In genomic region chr11:117843666-117844484, GRCh38 we compare ENCODE assay signal across 8 cellular contexts. TPM values are rescaled to one million over a fixed set of nuclear protein-coding genes. Genes with fewer than 3 reads are reported as not detected.
DNase-seq lines count a peak whose midpoint lies in the region; ATAC-seq and TF ChIP-seq lines count a peak whose summit lies in the region.

No MANE protein-coding gene starts in this region.

- no peak overlapping the region for H3K27ac ChIP-seq in CD8-positive, alpha-beta memory T cell (ENCODE audit: low read depth, low read length)
- H3K27ac ChIP-seq in Panc1 (ENCODE audit: low read length) (no peak overlapping the region), stomach smooth muscle (ENCODE audit: low read length) (no peak overlapping the region)

- ATAC-seq in HG03135 (IDR thresholded peaks at IDR 0.05; ENCODE audit: unreplicated experiment) (peak; percentile 62), Panc1 (peak; percentile 90)

- peaks cover 8% of the 10 kb centered on the region for H3K4me1 ChIP-seq in CD8-positive, alpha-beta memory T cell (ENCODE audit: insufficient read depth, low read length)
- H3K4me1 ChIP-seq in Panc1 (ENCODE audit: control insufficient read depth, insufficient read depth, low read length), result no peaks in the 10 kb centered on the region
- peaks cover 12% of the 10 kb centered on the region for H3K4me1 ChIP-seq in stomach smooth muscle (ENCODE audit: control insufficient read depth, insufficient read depth, low read length)

- no peaks in the 10 kb centered on the region for H3K36me3 Mint-ChIP-seq in CD8-positive, alpha-beta memory T cell
- H3K36me3 Mint-ChIP-seq in activated T-helper 1 cell treated with anti-CD3 and anti-CD28 coated beads, Interleukin-12 subunit alpha, Interleukin-12 subunit beta, Interleukin-2, Interleukin-4 antibody, amounts not matched to agents 30 ng/mL and 10 ng/mL and 1 ng/mL, durations not matched to agents 14 hours and 24 hours and 36 hours (ENCODE audit: low read depth), result no peaks in the 10 kb centered on the region
- peaks cover 9% of the 10 kb centered on the region for H3K36me3 Mint-ChIP-seq in neural crest cell (ENCODE audit: low read depth)

- intact Hi-C loops in Panc1 (cut with micrococcal nuclease; ENCODE audit: unreplicated experiment), result loop anchor here (1.0 kb wide), 2 partner anchors 103 to 209 kb away; no protein-coding TSS in a partner anchor
- intact Hi-C loops in activated T-helper 1 cell treated with anti-CD3 and anti-CD28 coated beads, Interleukin-12 subunit alpha, Interleukin-12 subunit beta, Interleukin-2, Interleukin-4 antibody, amounts not matched to agents 30 ng/mL and 10 ng/mL and 1 ng/mL, durations not matched to agents 14 hours and 24 hours and 36 hours (cut with micrococcal nuclease), result loop anchor here (1.0 to 5.0 kb wide), 4 partner anchors 37 to 209 kb away; no protein-coding TSS in a partner anchor

- H3K4me3 Mint-ChIP-seq in CD8-positive, alpha-beta memory T cell, result no peak overlapping the region
- H3K4me3 Mint-ChIP-seq in activated T-helper 1 cell treated with anti-CD3 and anti-CD28 coated beads, Interleukin-12 subunit alpha, Interleukin-12 subunit beta, Interleukin-2, Interleukin-4 antibody, amounts not matched to agents 30 ng/mL and 10 ng/mL and 1 ng/mL, durations not matched to agents 14 hours and 24 hours and 36 hours, result no peak overlapping the region
- no peak overlapping the region for H3K4me3 Mint-ChIP-seq in neural crest cell

- peaks cover 2 to 9% (median 4%) of the 10 kb centered on the region in 3 donors for H3K4me1 Mint-ChIP-seq in CD8-positive, alpha-beta memory T cell
- H3K4me1 Mint-ChIP-seq in activated T-helper 1 cell treated with anti-CD3 and anti-CD28 coated beads, Interleukin-12 subunit alpha, Interleukin-12 subunit beta, Interleukin-2, Interleukin-4 antibody, amounts not matched to agents 30 ng/mL and 10 ng/mL and 1 ng/mL, durations not matched to agents 14 hours and 24 hours and 36 hours (ENCODE audit: low read depth), result no peaks in the 10 kb centered on the region
- no peaks in the 10 kb centered on the region for H3K4me1 Mint-ChIP-seq in neural crest cell

- in situ Hi-C loops in Panc1 (cut with HindIII; ENCODE audit: low pct_unique_long_range_greater_than_20kb, low sequenced_read_pairs), result no loop called here

- peaks cover 0 to 3% of the 10 kb centered on the region in 2 donors for H3K27me3 Mint-ChIP-seq in CD8-positive, alpha-beta memory T cell
- peaks cover 17% of the 10 kb centered on the region for H3K27me3 Mint-ChIP-seq in activated T-helper 1 cell treated with anti-CD3 and anti-CD28 coated beads, Interleukin-12 subunit alpha, Interleukin-12 subunit beta, Interleukin-2, Interleukin-4 antibody, amounts not matched to agents 30 ng/mL and 10 ng/mL and 1 ng/mL, durations not matched to agents 14 hours and 24 hours and 36 hours (ENCODE audit: insufficient read depth)
- no peaks in the 10 kb centered on the region for H3K27me3 Mint-ChIP-seq in neural crest cell (ENCODE audit: low read depth)

- no peaks in the 10 kb centered on the region for H3K9me3 ChIP-seq in CD8-positive, alpha-beta memory T cell (ENCODE audit: low read length)
- H3K9me3 ChIP-seq in Panc1 (ENCODE audit: control insufficient read depth, insufficient read depth, low read depth, low read length), result no peaks in the 10 kb centered on the region
- no peaks in the 10 kb centered on the region for H3K9me3 ChIP-seq in stomach smooth muscle (ENCODE audit: control insufficient read depth in 2 of 2, low read length in 2 of 2)

- TF ChIP-seq CTCF in Panc1 (IDR thresholded peaks at IDR 0.05), result peak; percentile 98
- peak; percentile 98 for TF ChIP-seq CTCF in fibroblast of mammary gland (conservative IDR thresholded peaks at IDR 0.05; ENCODE audit: control insufficient read depth, insufficient read depth, low read depth, low read length)
- TF ChIP-seq CTCF in neural crest cell (conservative IDR thresholded peaks at IDR 0.05), result peak; percentile 99

- no TSS peak for BruUV-seq in Panc1 (replicated peaks; lab: Mats Ljungman, UMichigan)

- H3K36me3 ChIP-seq in CD8-positive, alpha-beta memory T cell (ENCODE audit: insufficient read depth, low read length), result no peaks in the 10 kb centered on the region
- H3K36me3 ChIP-seq in Panc1 (ENCODE audit: control insufficient read depth, insufficient read depth, low read length) (no peaks in the 10 kb centered on the region), stomach smooth muscle (ENCODE audit: control insufficient read depth in 2 of 2, insufficient read depth in 2 of 2, low read length in 2 of 2) (peaks cover 24 to 27% of the 10 kb centered on the region in 2 donors)

- H3K9me3 Mint-ChIP-seq in CD8-positive, alpha-beta memory T cell, result peaks cover 0 to 2% (median 0%) of the 10 kb centered on the region in 5 donors
- H3K9me3 Mint-ChIP-seq in activated T-helper 1 cell treated with anti-CD3 and anti-CD28 coated beads, Interleukin-12 subunit alpha, Interleukin-12 subunit beta, Interleukin-2, Interleukin-4 antibody, amounts not matched to agents 30 ng/mL and 10 ng/mL and 1 ng/mL, durations not matched to agents 14 hours and 24 hours and 36 hours, result no peaks in the 10 kb centered on the region
- no peaks in the 10 kb centered on the region for H3K9me3 Mint-ChIP-seq in neural crest cell

- no peak overlapping the region for H3K27ac Mint-ChIP-seq in CD8-positive, alpha-beta memory T cell
- H3K27ac Mint-ChIP-seq in activated T-helper 1 cell treated with anti-CD3 and anti-CD28 coated beads, Interleukin-12 subunit alpha, Interleukin-12 subunit beta, Interleukin-2, Interleukin-4 antibody, amounts not matched to agents 30 ng/mL and 10 ng/mL and 1 ng/mL, durations not matched to agents 14 hours and 24 hours and 36 hours, result no peak overlapping the region
- H3K27ac Mint-ChIP-seq in neural crest cell (ENCODE audit: unreplicated experiment), result no peak overlapping the region

- DNase-seq in CD8-positive, alpha-beta memory T cell, result peak; percentile 64 to 87 (median 76)
- DNase-seq in Panc1 (ENCODE audit: low read depth, low spot score), result peak; percentile 54
- DNase-seq in activated T-helper 1 cell treated with anti-CD3 and anti-CD28 coated beads, Interleukin-12 subunit alpha, Interleukin-12 subunit beta, Interleukin-2, Interleukin-4 antibody, amounts not matched to agents 30 ng/mL and 10 ng/mL and 1 ng/mL, durations not matched to agents 14 hours and 24 hours and 36 hours (ENCODE audit: low spot score), result peak; percentile 63
- peak; percentile 70 for DNase-seq in fibroblast of mammary gland (ENCODE audit: low read depth)
- DNase-seq in neural crest cell (ENCODE audit: low read depth, low spot score), result peak; percentile 85
- DNase-seq in OCI-M2 (lab: John Stamatoyannopoulos, UW; ENCODE audit: unreplicated experiment), result no peak

- no peaks in the 10 kb centered on the region for H3K27me3 ChIP-seq in CD8-positive, alpha-beta memory T cell (ENCODE audit: insufficient read depth, low read length, poor library complexity, severe bottlenecking)
- H3K27me3 ChIP-seq in Panc1 (ENCODE audit: control insufficient read depth, insufficient read depth, low read length), result peaks cover 20% of the 10 kb centered on the region
- H3K27me3 ChIP-seq in stomach smooth muscle (ENCODE audit: control insufficient read depth in 1 of 2, insufficient read depth in 2 of 2, low read length in 2 of 2), result no peaks in the 10 kb centered on the region

- POLR2A ChIA-PET in CD8-positive, alpha-beta memory T cell (lab: Charles Lee), result interaction anchor here (0.6 to 1.7 kb wide), 3 partner anchors 36 to 209 kb away, joined by 3 to 8 read pairs (median 4); no protein-coding TSS in a partner anchor
- POLR2A ChIA-PET in Panc1 (lab: Charles Lee), result no interaction called here

- no peak overlapping the region for H3K4me3 ChIP-seq in CD8-positive, alpha-beta memory T cell (ENCODE audit: low read length)
- H3K4me3 ChIP-seq in Panc1 (ENCODE audit: low read depth in 2 of 2, low read length in 2 of 2), result no peak overlapping the region
- no peak overlapping the region for H3K4me3 ChIP-seq in fibroblast of mammary gland (ENCODE audit: control insufficient read depth, low read depth, low read length)
- no peak overlapping the region for H3K4me3 ChIP-seq in stomach smooth muscle (ENCODE audit: low read length in 2 of 2)

- CTCF ChIA-PET in CD8-positive, alpha-beta memory T cell (lab: Charles Lee), result interaction anchor here (0.7 to 7.1 kb wide), 23 partner anchors 10 to 327 kb away, joined by 3 to 126 read pairs (median 4); no protein-coding TSS in a partner anchor
- CTCF ChIA-PET in Panc1 (lab: Charles Lee), result interaction anchor here (0.5 to 2.2 kb wide), 7 partner anchors 16 to 209 kb away, joined by 3 to 34 read pairs (median 4); no protein-coding TSS in a partner anchor

- peak overlapping the region; percentile 31 to 36 for H3K9ac ChIP-seq in stomach smooth muscle (ENCODE audit: low read length in 2 of 2)

RNA-seq across cellular contexts. Expression of gene FXYD2, which starts 19.3 kb away (rescaled TPM):
- total RNA-seq in CD8-positive, alpha-beta memory T cell, result 1 to 10 TPM; 5.4 to 8.0 TPM
- 67.9 TPM for polyA plus RNA-seq in CD8-positive, alpha-beta memory T cell
- total RNA-seq in Panc1 (2021; ENCODE audit: unreplicated experiment), result 0.39 TPM
- polyA plus RNA-seq in Panc1 (2012; ENCODE audit: insufficient read length), result not detected
- total RNA-seq in activated T-helper 1 cell treated with anti-CD3 and anti-CD28 coated beads, Interleukin-12 subunit alpha, Interleukin-12 subunit beta, Interleukin-2, Interleukin-4 antibody, amounts not matched to agents 30 ng/mL and 10 ng/mL and 1 ng/mL, durations not matched to agents 14 hours and 24 hours and 36 hours, result 3.4 and 3.6 TPM in 2 replicates
- total RNA-seq in neural crest cell, result 0.18 and 0.26 TPM in 2 replicates

RNA-seq across cellular contexts. Expression of gene FXYD6, which starts 32.6 kb away (rescaled TPM):
- total RNA-seq in CD8-positive, alpha-beta memory T cell, result under 1 TPM in 1 of 2 experiments, not detected in 1; 0.11 TPM
- not detected for polyA plus RNA-seq in CD8-positive, alpha-beta memory T cell
- 0.54 TPM for total RNA-seq in Panc1 (2021; ENCODE audit: unreplicated experiment)
- polyA plus RNA-seq in Panc1 (2012; ENCODE audit: insufficient read length), result 0.16 TPM
- not detected in 2 replicates for total RNA-seq in activated T-helper 1 cell treated with anti-CD3 and anti-CD28 coated beads, Interleukin-12 subunit alpha, Interleukin-12 subunit beta, Interleukin-2, Interleukin-4 antibody, amounts not matched to agents 30 ng/mL and 10 ng/mL and 1 ng/mL, durations not matched to agents 14 hours and 24 hours and 36 hours
- total RNA-seq in neural crest cell, result 113 TPM in 2 replicates

RNA-seq across cellular contexts. Expression of gene DSCAML1, which starts 46.9 kb away (rescaled TPM):
- under 1 TPM; 0.48 to 0.91 TPM for total RNA-seq in CD8-positive, alpha-beta memory T cell
- not detected for polyA plus RNA-seq in CD8-positive, alpha-beta memory T cell
- total RNA-seq in Panc1 (2021; ENCODE audit: unreplicated experiment), result 1.6 TPM
- polyA plus RNA-seq in Panc1 (2012; ENCODE audit: insufficient read length), result 1.1 TPM
- not detected in 2 replicates for total RNA-seq in activated T-helper 1 cell treated with anti-CD3 and anti-CD28 coated beads, Interleukin-12 subunit alpha, Interleukin-12 subunit beta, Interleukin-2, Interleukin-4 antibody, amounts not matched to agents 30 ng/mL and 10 ng/mL and 1 ng/mL, durations not matched to agents 14 hours and 24 hours and 36 hours
- 0.09 and 0.25 TPM in 2 replicates for total RNA-seq in neural crest cell

Comparison
In these comparisons a context has a peak if more than half of its experiments do, and no peak if none do; other contexts are left out.
1. RNA of gene FXYD6, which starts 32.6 kb away (total RNA-seq): 113 TPM in neural crest cell; 0.54 TPM in Panc1 (single experiment), 0.11 TPM in CD8-positive, alpha-beta memory T cell and not detected in activated T-helper 1 cell treated with anti-CD3 and anti-CD28 coated beads, Interleukin-12 subunit alpha, Interleukin-12 subunit beta, Interleukin-2, Interleukin-4 antibody, amounts not matched to agents 30 ng/mL and 10 ng/mL and 1 ng/mL, durations not matched to agents 14 hours and 24 hours and 36 hours; every median in the first group is over 10 times any median in the second.
2. Peak in every context shown above with its lines, with median percentiles within 50 percentile points of each other: CTCF ChIP-seq.